In the genomic region with DNA sequence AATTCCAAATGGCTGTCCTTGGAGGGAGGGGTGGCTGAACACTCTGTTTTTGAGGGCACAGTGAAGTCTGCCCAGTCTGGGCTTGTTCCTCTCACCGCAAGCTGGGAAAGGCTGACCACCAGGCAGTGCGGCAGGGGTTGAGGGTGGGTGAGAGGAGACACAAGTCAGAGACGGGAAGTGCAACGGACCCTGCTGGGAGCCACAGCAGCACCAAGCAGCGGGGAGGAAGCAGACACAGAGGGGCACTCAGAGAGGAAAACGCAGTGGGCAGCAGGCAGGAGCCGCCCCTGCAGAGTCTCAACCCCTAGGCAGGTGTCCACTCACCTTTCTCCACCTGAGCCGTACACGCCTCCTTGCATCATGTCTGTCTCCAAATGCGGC, we compare ENCODE assay signal across 22 cellular contexts. TPM values are rescaled to one million over a fixed set of nuclear protein-coding genes. Genes with fewer than 3 reads are reported as not detected.
A peak's percentile ranks its signal among the peaks of the same experiment; 100 is the strongest.
DNase-seq lines count a peak whose midpoint lies in the region; ATAC-seq and TF ChIP-seq lines count a peak whose summit lies in the region.
"Had no signal": no experiment of that assay in that cellular context is flagged by ENCODE, and none has a peak within 500 bp of the region (broad histone marks: within the 10 kb centered on the region; RNA-seq: fewer than 3 reads in every experiment).

No MANE protein-coding gene starts in this region.

- H3K4me3 Mint-ChIP-seq in activated CD4-positive, alpha-beta memory T cell treated with anti-CD3 and anti-CD28 coated beads for 36 hours: no peak overlapping the region
- H3K4me3 Mint-ChIP-seq: activated naive CD8-positive, alpha-beta T cell had no signal

- H3K36me3 ChIP-seq in heart left ventricle: peaks cover 0 to 77% (median 48%) of the 10 kb centered on the region in 9 donors
- peaks cover 34 to 58% (median 55%) of the 10 kb centered on the region in 4 donors for H3K36me3 ChIP-seq in esophagus muscularis mucosa
- H3K36me3 ChIP-seq in vagina: peaks cover 0 to 54% of the 10 kb centered on the region in 2 donors

- intact Hi-C loops in heart left ventricle (cut with DNase I): no loop called here
- intact Hi-C loops in left ventricle myocardium superior (cut with micrococcal nuclease): no loop called here
- intact Hi-C loops in esophagus muscularis mucosa (cut with DNase I): no loop called here
- intact Hi-C loops in sciatic nerve (cut with DNase I): no loop called here
- intact Hi-C loops in vagina (cut with DNase I): no loop called here
- intact Hi-C loops in activated CD4-positive, alpha-beta memory T cell treated with anti-CD3 and anti-CD28 coated beads for 36 hours (cut with micrococcal nuclease): no loop called here

- H3K9me3 ChIP-seq in heart left ventricle (no peaks in the 10 kb centered on the region), esophagus muscularis mucosa (no peaks in the 10 kb centered on the region), vagina (no peaks in the 10 kb centered on the region)
- H3K9me3 ChIP-seq: Caco-2, right lobe of liver, suprapubic skin had no signal

- H3K4me1 ChIP-seq in heart left ventricle (peaks cover 14 to 76% (median 54%) of the 10 kb centered on the region in 12 donors), esophagus muscularis mucosa (peaks cover 63 to 81% (median 67%) of the 10 kb centered on the region in 4 donors), vagina (peaks cover 67% of the 10 kb centered on the region)
- H3K4me1 ChIP-seq: Caco-2, foreskin keratinocyte had no signal

- POLR2A ChIA-PET in activated CD4-positive, alpha-beta memory T cell treated with anti-CD3 and anti-CD28 coated beads for 36 hours (lab: Charles Lee): no interaction called here

- H3K4me3 ChIP-seq in heart left ventricle (peak overlapping the region in 1 of 12 donors; percentile 24), esophagus muscularis mucosa (no peak overlapping the region), vagina (no peak overlapping the region)
- H3K4me3 ChIP-seq: right lobe of liver, suprapubic skin had no signal

- WGBS in heart left ventricle, 4 donors: 75 to 84% (median 82%) methylated on average over 10 of the region's 10 CpGs
- WGBS in esophagus muscularis mucosa: 77% methylated on average over 10 of the region's 10 CpGs

- no peak for TF ChIP-seq EP300 in esophagus muscularis mucosa (IDR thresholded peaks at IDR 0.05)

- no peak for TF ChIP-seq CTCF in heart left ventricle (IDR thresholded peaks at IDR 0.05)
- no peak for TF ChIP-seq CTCF in esophagus muscularis mucosa (IDR thresholded peaks at IDR 0.05)
- TF ChIP-seq CTCF in vagina (IDR thresholded peaks at IDR 0.05): no peak

- ATAC-seq in heart left ventricle (no peak), left ventricle myocardium superior (no peak), sciatic nerve (no peak), GM21619 (IDR thresholded peaks at IDR 0.05; ENCODE audit: unreplicated experiment) (no peak)
- ATAC-seq: foreskin keratinocyte, right lobe of liver had no signal

- TF ChIP-seq POLR2A in heart left ventricle (IDR thresholded peaks at IDR 0.05) (no peak), esophagus muscularis mucosa (IDR thresholded peaks at IDR 0.05; ENCODE audit: low read depth) (no peak), vagina (IDR thresholded peaks at IDR 0.05) (no peak)

- no peak overlapping the region for H3K27ac Mint-ChIP-seq in activated CD4-positive, alpha-beta memory T cell treated with anti-CD3 and anti-CD28 coated beads for 36 hours
- H3K27ac Mint-ChIP-seq: activated naive CD8-positive, alpha-beta T cell had no signal

- H3K4me1 Mint-ChIP-seq in activated CD4-positive, alpha-beta memory T cell treated with anti-CD3 and anti-CD28 coated beads for 36 hours (ENCODE audit: low read depth): peaks cover 28% of the 10 kb centered on the region

- no peaks in the 10 kb centered on the region for H3K9me3 Mint-ChIP-seq in activated CD4-positive, alpha-beta memory T cell treated with anti-CD3 and anti-CD28 coated beads for 36 hours
- H3K9me3 Mint-ChIP-seq: naive B cell had no signal

- peak overlapping the region in 10 of 12 donors; percentile 53 to 85 (median 72) for H3K27ac ChIP-seq in heart left ventricle
- H3K27ac ChIP-seq in esophagus muscularis mucosa (replicated peaks in 1 of 4): peak overlapping the region; percentile 72 to 84 (median 79)
- peak overlapping the region; percentile 56 for H3K27ac ChIP-seq in vagina
- H3K27ac ChIP-seq: foreskin keratinocyte, right lobe of liver, suprapubic skin had no signal

- no peak for DNase-seq in heart left ventricle
- DNase-seq in left ventricle myocardium superior: no peak
- no peak for DNase-seq in esophagus muscularis mucosa (ENCODE audit: extremely low spot score)
- peak; percentile 41 for DNase-seq in sciatic nerve (ENCODE audit: low spot score)
- DNase-seq in vagina (ENCODE audit: extremely low spot score in 2 of 2): no peak
- DNase-seq in activated CD4-positive, alpha-beta memory T cell treated with anti-CD3 and anti-CD28 coated beads for 36 hours: no peak
- no peak for DNase-seq in NOMO-1 treated with DMSO at 0.1 percent for 48 hours (lab: John Stamatoyannopoulos, UW; ENCODE audit: unreplicated experiment)
- DNase-seq: activated CD4-positive, CD25-positive, alpha-beta regulatory T cell treated with anti-CD3 and anti-CD28 coated beads, Interleukin-2, amount 50 U/mL, for 72 hours; activated T-cell treated with anti-CD3 and anti-CD28 coated beads, Interleukin-2, amount 50 U/mL, for 48 hours; Caco-2; foreskin keratinocyte; islet precursor cell; naive B cell; NCI-H1092; NCI-H1930; NCI-H748 treated with DMSO at 0.1 percent for 48 hours; right lobe of liver; SHP77 treated with DMSO at 0.1 percent for 48 hours; stimulated activated CD8-positive, alpha-beta memory T cell treated with anti-CD3 and anti-CD28 coated beads, Interleukin-4, amount 100 ng/mL, for 48 hours had no signal

- no peaks in the 10 kb centered on the region for H3K27me3 Mint-ChIP-seq in activated CD4-positive, alpha-beta memory T cell treated with anti-CD3 and anti-CD28 coated beads for 36 hours
- H3K27me3 Mint-ChIP-seq: activated naive CD8-positive, alpha-beta T cell; naive B cell had no signal

- no peaks in the 10 kb centered on the region for H3K27me3 ChIP-seq in heart left ventricle
- H3K27me3 ChIP-seq in esophagus muscularis mucosa: no peaks in the 10 kb centered on the region
- H3K27me3 ChIP-seq in vagina: no peaks in the 10 kb centered on the region
- H3K27me3 ChIP-seq: foreskin keratinocyte, right lobe of liver, suprapubic skin had no signal

- peaks cover 9% of the 10 kb centered on the region for H3K36me3 Mint-ChIP-seq in activated CD4-positive, alpha-beta memory T cell treated with anti-CD3 and anti-CD28 coated beads for 36 hours
- H3K36me3 Mint-ChIP-seq: activated naive CD8-positive, alpha-beta T cell had no signal

- CTCF ChIA-PET in activated CD4-positive, alpha-beta memory T cell treated with anti-CD3 and anti-CD28 coated beads for 36 hours (lab: Charles Lee): interaction anchor here (1.4 kb wide), 1 partner anchor 152 kb away, joined by 4 read pairs; no protein-coding TSS in a partner anchor

RNA-seq across cellular contexts. Expression of gene AKAP8L, which starts 15.6 kb away (rescaled TPM):
- total RNA-seq in heart left ventricle (10 to 100 TPM; 46.5 to 72.2 (median 60.1) TPM), left ventricle myocardium superior (82.5 TPM), esophagus muscularis mucosa (10 to 100 TPM; 52.8 to 87.8 (median 69.4) TPM), sciatic nerve (109 TPM), vagina (127 TPM)
- polyA plus RNA-seq in heart left ventricle: 10 to 100 TPM; 43.3 to 67.5 TPM
- 100 to 1,000 TPM in 1 of 2 experiments, 10 to 100 TPM in 1; 94.2 to 100 TPM for total RNA-seq in activated CD4-positive, alpha-beta memory T cell treated with anti-CD3 and anti-CD28 coated beads for 36 hours

RNA-seq across cellular contexts. Expression of gene AKAP8, which starts 23.6 kb away (rescaled TPM):
- total RNA-seq in heart left ventricle: 10 to 100 TPM; 15.3 to 24.8 (median 18.9) TPM
- 10 to 100 TPM in 1 of 2 donors, 1 to 10 TPM in 1; 9.6 to 17.5 TPM for polyA plus RNA-seq in heart left ventricle
- 24.0 TPM for total RNA-seq in left ventricle myocardium superior
- total RNA-seq in esophagus muscularis mucosa: 10 to 100 TPM; 25.2 to 34.3 (median 29.6) TPM
- 51.9 TPM for total RNA-seq in sciatic nerve
- total RNA-seq in vagina: 27.7 TPM
- total RNA-seq in activated CD4-positive, alpha-beta memory T cell treated with anti-CD3 and anti-CD28 coated beads for 36 hours: 10 to 100 TPM; 31.5 to 37.2 TPM

RNA-seq across cellular contexts. Expression of gene WIZ, which starts 46.6 kb away (rescaled TPM):
- total RNA-seq in heart left ventricle (10 to 100 TPM; 23.1 to 52.4 (median 25.7) TPM), left ventricle myocardium superior (32.2 TPM), esophagus muscularis mucosa (10 to 100 TPM; 36.1 to 74.3 (median 50.3) TPM), sciatic nerve (30.2 TPM), vagina (44.4 TPM)
- 10 to 100 TPM; 19.0 to 26.2 TPM for polyA plus RNA-seq in heart left ventricle
- total RNA-seq in activated CD4-positive, alpha-beta memory T cell treated with anti-CD3 and anti-CD28 coated beads for 36 hours: 10 to 100 TPM; 18.2 to 21.4 TPM
